Comparison of ENCODE assay signal across 12 cellular contexts in the genomic region with DNA sequence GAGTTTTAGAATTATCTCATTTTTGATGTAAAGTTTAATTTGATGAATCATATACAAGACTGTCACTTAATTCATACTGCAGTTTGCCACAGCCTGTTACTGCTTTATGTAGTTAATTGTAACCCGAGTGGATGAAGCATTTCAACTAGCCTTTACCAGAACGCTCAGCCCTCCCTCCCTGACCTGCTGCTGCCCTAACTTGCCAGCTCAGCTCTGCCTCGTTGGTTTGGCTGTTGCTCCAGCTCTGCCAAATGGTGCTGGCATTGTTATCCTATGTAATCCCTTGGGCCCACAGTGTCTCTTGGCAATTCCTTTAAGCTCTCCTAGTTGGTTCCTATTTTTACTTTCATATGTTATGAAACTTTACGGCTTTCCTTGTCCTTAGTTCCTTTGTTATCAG.
DNase-seq lines count a peak whose midpoint lies in the region; ATAC-seq and TF ChIP-seq lines count a peak whose summit lies in the region.
"Had no signal": no experiment of that assay in that cellular context is flagged by ENCODE, and none has a peak within 500 bp of the region (broad histone marks: within the 10 kb centered on the region; RNA-seq: fewer than 3 reads in every experiment).

No MANE protein-coding gene starts in this region.

- peaks cover 15% of the 10 kb centered on the region for H3K4me1 ChIP-seq in psoas muscle

- no peak overlapping the region for H3K4me3 ChIP-seq in psoas muscle

- ATAC-seq in esophagus mucosa (peak; percentile 47), psoas muscle (peak; percentile 76 to 97 (median 88)), HG03571 (IDR thresholded peaks at IDR 0.05; ENCODE audit: unreplicated experiment) (no peak)
- ATAC-seq: naive thymus-derived CD4-positive, alpha-beta T cell; T-helper 17 cell had no signal

- TF ChIP-seq CTCF in psoas muscle (IDR thresholded peaks at IDR 0.05): no peak

- no peaks in the 10 kb centered on the region for H3K27me3 ChIP-seq in psoas muscle (ENCODE audit: insufficient read depth in 3 of 3, low read length in 2 of 3)

- intact Hi-C loops in psoas muscle (cut with DNase I): no loop called here

- H3K27ac ChIP-seq in psoas muscle: peak overlapping the region; percentile 46

- WGBS in psoas muscle, 3 donors: 11 to 15% (median 12%) methylated on average over 4 of the region's 4 CpGs

- peak; percentile 60 for DNase-seq in HEK293T (ENCODE audit: extremely low spot score)
- peak; percentile 46 for DNase-seq in NCI-H446 treated with DMSO at 0.1 percent for 48 hours (lab: John Stamatoyannopoulos, UW)
- DNase-seq in psoas muscle: peak; percentile 17 to 62
- DNase-seq in AML-193 (lab: John Stamatoyannopoulos, UW): no peak
- no peak for DNase-seq in NOMO-1 treated with DMSO at 0.1 percent for 48 hours (lab: John Stamatoyannopoulos, UW; ENCODE audit: unreplicated experiment)
- no peak for DNase-seq in NOMO-1 treated with dmso at 0.1 percent for 144 hours (lab: John Stamatoyannopoulos, UW; ENCODE audit: unreplicated experiment)
- DNase-seq: naive thymus-derived CD4-positive, alpha-beta T cell; NCI-H226; stimulated activated CD4-positive, alpha-beta T cell treated with anti-CD3 and anti-CD28 coated beads, Interleukin-2, amount 100 ng/mL, for 48 hours; T-helper 17 cell had no signal

- CTCF ChIA-PET in HEK293T (lab: Yijun Ruan, JAX): interaction anchor here (0.6 kb wide), 1 partner anchor 10 kb away, joined by 5 read pairs; no protein-coding TSS in a partner anchor

- no peaks in the 10 kb centered on the region for H3K36me3 ChIP-seq in psoas muscle (ENCODE audit: insufficient read depth in 1 of 2, low read depth in 1 of 2)

- POLR2A ChIA-PET in HEK293T (lab: Yijun Ruan, JAX): no interaction called here

- no peaks in the 10 kb centered on the region for H3K9me3 ChIP-seq in psoas muscle

TF ChIP-seq in HEK293T, 16 proteins besides CTCF, POLR2A, EP300 and RAD21:
- TF ChIP-seq, protein P1, sequence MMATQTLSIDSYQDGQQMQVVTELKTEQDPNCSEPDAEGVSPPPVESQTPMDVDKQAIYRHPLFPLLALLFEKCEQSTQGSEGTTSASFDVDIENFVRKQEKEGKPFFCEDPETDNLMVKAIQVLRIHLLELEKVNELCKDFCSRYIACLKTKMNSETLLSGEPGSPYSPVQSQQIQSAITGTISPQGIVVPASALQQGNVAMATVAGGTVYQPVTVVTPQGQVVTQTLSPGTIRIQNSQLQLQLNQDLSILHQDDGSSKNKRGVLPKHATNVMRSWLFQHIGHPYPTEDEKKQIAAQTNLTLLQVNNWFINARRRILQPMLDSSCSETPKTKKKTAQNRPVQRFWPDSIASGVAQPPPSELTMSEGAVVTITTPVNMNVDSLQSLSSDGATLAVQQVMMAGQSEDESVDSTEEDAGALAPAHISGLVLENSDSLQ (IDR thresholded peaks at IDR 0.05): no peak
- TF ChIP-seq HDGF (IDR thresholded peaks at IDR 0.05; ENCODE audit: borderline replicate concordance) (no peak), SP1 (IDR thresholded peaks at IDR 0.05) (no peak)

Comparison
In these comparisons a context has a peak if more than half of its experiments do, and no peak if none do; other contexts are left out.
1. DNase-seq: peak in HEK293T (single experiment), NCI-H446 treated with DMSO at 0.1 percent for 48 hours (single experiment) and psoas muscle (2 of 2); none in AML-193 (0 of 2), NOMO-1 treated with DMSO at 0.1 percent for 48 hours (single experiment) and NOMO-1 treated with dmso at 0.1 percent for 144 hours (single experiment).